8 cellular contexts compared by ENCODE assay signal in the genomic region with DNA sequence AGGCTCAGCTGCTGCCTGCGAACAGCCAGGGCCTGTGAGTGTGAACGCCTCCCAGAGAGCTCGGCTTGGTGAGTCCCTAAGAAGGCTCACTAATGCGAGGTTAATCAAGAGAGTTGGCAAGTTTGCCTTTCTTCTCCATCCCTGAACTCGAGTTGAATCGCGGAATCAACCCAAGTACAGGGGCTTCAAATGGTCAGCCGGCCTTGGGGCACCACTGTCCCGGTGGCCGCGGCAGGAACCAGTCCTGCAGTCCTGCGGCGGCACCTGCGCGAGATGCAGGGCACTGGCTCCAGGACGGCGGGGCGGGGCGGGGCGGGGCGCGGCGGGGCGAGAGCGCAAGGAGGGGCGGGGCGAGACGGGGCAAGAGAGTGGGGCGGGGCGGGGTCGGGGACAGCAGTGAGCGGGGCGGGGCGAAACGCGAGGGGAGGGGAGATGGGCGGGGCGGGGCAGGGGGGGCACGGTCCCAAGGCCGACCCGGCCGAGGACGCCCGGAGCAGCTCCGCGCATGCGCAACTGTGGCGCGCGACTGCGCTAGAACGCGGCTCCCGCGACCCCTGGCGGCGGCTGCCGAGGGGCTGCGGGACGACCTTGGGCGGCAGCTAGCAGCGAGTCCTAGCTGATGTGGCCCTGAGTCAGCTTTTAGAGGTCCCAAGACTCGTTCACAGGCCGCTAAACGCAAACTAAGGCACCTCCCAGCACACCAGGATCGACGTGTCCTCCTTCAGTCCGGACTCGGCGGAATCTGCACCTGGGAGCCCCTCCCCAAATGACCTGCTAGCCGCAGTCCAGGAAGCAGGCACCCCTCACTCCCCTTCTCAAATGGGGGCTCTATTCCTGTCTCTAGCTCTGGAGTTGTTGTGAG. TPM values are rescaled to one million over a fixed set of nuclear protein-coding genes. Genes with fewer than 3 reads are reported as not detected.
A peak's percentile ranks its signal among the peaks of the same experiment; 100 is the strongest.
DNase-seq lines count a peak whose midpoint lies in the region; ATAC-seq and TF ChIP-seq lines count a peak whose summit lies in the region.

No MANE protein-coding gene starts in this region.

- TF ChIP-seq CTCF in AG04450 (IDR thresholded peaks at IDR 0.05; ENCODE audit: low read depth, low read length) (peak; percentile 84), WI38 (IDR thresholded peaks at IDR 0.05; ENCODE audit: low read depth, low read length) (peak; percentile 82), cardiac fibroblast (IDR thresholded peaks at IDR 0.05; ENCODE audit: low read depth, low read length) (peak; percentile 65)

- no peaks in the 10 kb centered on the region for H3K9me3 ChIP-seq in AG04450 (ENCODE audit: control insufficient read depth, insufficient read depth, low read length)

- POLR2A ChIA-PET in AG04450 (lab: Yijun Ruan, JAX): interaction anchor here (0.6 to 1.6 kb wide), 6 partner anchors 11 to 456 kb away, joined by 3 to 12 read pairs (median 3); partner anchors contain the start of gene CALM1

- CTCF ChIA-PET in AG04450 (lab: Charles Lee): interaction anchor here (0.6 to 5.5 kb wide), 49 partner anchors 9 to 523 kb away, joined by 3 to 104 read pairs (median 5); no protein-coding TSS in a partner anchor

- H3K27ac ChIP-seq in AG04450 (ENCODE audit: low read depth, low read length): peak overlapping the region; percentile 57

- DNase-seq in AG04450 (ENCODE audit: low read depth, low spot score) (peak; percentile 74), NCI-H2171 (lab: John Stamatoyannopoulos, UW) (peak; percentile 97), cardiac fibroblast (ENCODE audit: low read depth in 2 of 2) (peak; percentile 89 to 94), islet precursor cell (peak; percentile 97)
- DNase-seq in stimulated activated CD4-positive, alpha-beta T cell treated with anti-CD3 and anti-CD28 coated beads, Interleukin-12 subunit alpha, Interleukin-12 subunit beta, amount 100 ng/mL, for 4 hours: peak; percentile 96

- H3K27me3 ChIP-seq in AG04450 (ENCODE audit: control insufficient read depth, insufficient read depth, low read length): no peaks in the 10 kb centered on the region

- ATAC-seq in GM18868 (IDR thresholded peaks at IDR 0.05; ENCODE audit: unreplicated experiment): peak; percentile 84
- peak; percentile 79 for ATAC-seq in HG03103 (IDR thresholded peaks at IDR 0.05; ENCODE audit: low read depth, unreplicated experiment)

- H3K4me3 ChIP-seq in AG04450 (ENCODE audit: low read depth, low read length) (peak overlapping the region; percentile 78), WI38 (ENCODE audit: low read depth, low read length) (peak overlapping the region; percentile 55), cardiac fibroblast (replicated peaks in 1 of 2; ENCODE audit: low read depth in 2 of 2, low read length in 2 of 2) (peak overlapping the region; percentile 53 to 55)

RNA-seq across cellular contexts. Expression of gene TTC7B, which starts 58.0 kb away (rescaled TPM):
- polyA plus RNA-seq in AG04450 (2011; rRNA removed): 36.0 and 37.7 TPM in 2 replicates
- 60.6 and 66.7 TPM in 2 replicates for polyA minus RNA-seq in AG04450 (2011; rRNA and poly(A)+ RNA removed)

Comparison
In these comparisons a context has a peak if more than half of its experiments do, and no peak if none do; other contexts are left out.
1. Peak in every context shown above with its lines: DNase-seq, ATAC-seq, H3K4me3 ChIP-seq and H3K27ac ChIP-seq.